8 cellular contexts compared by ENCODE assay signal in genomic region chr15:52529289-52529929, GRCh38. TPM values are rescaled to one million over a fixed set of nuclear protein-coding genes. Genes with fewer than 3 reads are reported as not detected.
A peak's percentile ranks its signal among the peaks of the same experiment; 100 is the strongest.
DNase-seq lines count a peak whose midpoint lies in the region; ATAC-seq, FAIRE-seq and TF ChIP-seq lines count a peak whose summit lies in the region.

No MANE protein-coding gene starts in this region.

- H3K4me2 ChIP-seq in OCI-LY1 (ENCODE audit: low read length) = peak overlapping the region; percentile 77

- TF ChIP-seq CTCF in AG04450 (IDR thresholded peaks at IDR 0.05; ENCODE audit: low read depth, low read length) (no peak), OCI-LY1 (IDR thresholded peaks at IDR 0.05; ENCODE audit: low read length) (no peak)

- peaks cover 22% of the 10 kb centered on the region for H3K4me1 ChIP-seq in OCI-LY1 (ENCODE audit: insufficient read depth, low read length, severe bottlenecking)

- DNase-seq in AG04450 (ENCODE audit: low read depth, low spot score) (no peak), amniotic epithelial cell (ENCODE audit: low read depth) (peak; percentile 7), islet precursor cell (peak; percentile 52), H54 (ENCODE audit: insufficient read length, low spot score) (no peak)
- DNase-seq in stimulated activated CD4-positive, alpha-beta T cell treated with anti-CD3 and anti-CD28 coated beads, Interleukin-1b, Interleukin-23, amount 100 ng/mL, for 24 hours (ENCODE audit: low read depth in 4 of 4, low spot score in 1 of 4) = peak in 3 of 4 experiments; percentile 2 to 26 (median 3)
- no peak for DNase-seq in effector CD8-positive, alpha-beta T cell (lab: John Stamatoyannopoulos, UW)

- no peaks in the 10 kb centered on the region for H3K36me3 ChIP-seq in OCI-LY1 (ENCODE audit: insufficient read depth, low read length)

- no peak for TF ChIP-seq POLR2A in H54 (IDR thresholded peaks at IDR 0.05; ENCODE audit: low read depth, low read length)

- H3K27ac ChIP-seq in AG04450 (ENCODE audit: low read depth, low read length) (peak overlapping the region; percentile 57), OCI-LY1 (ENCODE audit: low read depth, low read length, poor library complexity, severe bottlenecking) (no peak overlapping the region)

- FAIRE-seq in H54 (lab: Jason Lieb, UNC) = no peak

- H3K27me3 ChIP-seq in AG04450 (ENCODE audit: control insufficient read depth, insufficient read depth, low read length) (peaks cover 2% of the 10 kb centered on the region), OCI-LY1 (ENCODE audit: insufficient read depth, low read length) (no peaks in the 10 kb centered on the region)

- peak overlapping the region; percentile 77 for H3K4me3 ChIP-seq in AG04450 (ENCODE audit: low read depth, low read length)
- H3K4me3 ChIP-seq in OCI-LY1 (ENCODE audit: low read depth, low read length, poor library complexity, severe bottlenecking) = peak overlapping the region; percentile 92

- no peaks in the 10 kb centered on the region for H3F3A ChIP-seq in OCI-LY1 (ENCODE audit: insufficient read depth, low read length)

- peak overlapping the region; percentile 69 for H3K9ac ChIP-seq in OCI-LY1 (ENCODE audit: low read length)

- peaks cover 25% of the 10 kb centered on the region; the same call in 1 of the 2 replicates for H3K79me2 ChIP-seq in OCI-LY1 (ENCODE audit: insufficient read depth, low read length)

- no peaks in the 10 kb centered on the region for H4K20me1 ChIP-seq in OCI-LY1 (ENCODE audit: insufficient read depth, low read length)

- H3K9me2 ChIP-seq in OCI-LY1 (ENCODE audit: low read depth, low read length) = no peaks in the 10 kb centered on the region

- CTCF ChIA-PET in AG04450 (lab: Charles Lee) = no interaction called here

- H3K9me3 ChIP-seq in AG04450 (ENCODE audit: control insufficient read depth, insufficient read depth, low read length) (no peaks in the 10 kb centered on the region), OCI-LY1 (ENCODE audit: low read length) (no peaks in the 10 kb centered on the region)

- POLR2A ChIA-PET in AG04450 (lab: Yijun Ruan, JAX) = no interaction called here

- ATAC-seq in GM21360 (IDR thresholded peaks at IDR 0.05; ENCODE audit: unreplicated experiment) = peak; percentile 2

- H2AFZ ChIP-seq in OCI-LY1 (ENCODE audit: low read length) = peak overlapping the region; percentile 10; the same call in 1 of the 2 replicates

RNA-seq across cellular contexts. Expression of gene MYO5A, which starts 0.7 kb away (rescaled TPM):
- 31.4 and 37.2 TPM in 2 replicates for polyA plus RNA-seq in AG04450 (2011; rRNA removed)
- 71.2 and 77.1 TPM in 2 replicates for polyA minus RNA-seq in AG04450 (2011; rRNA and poly(A)+ RNA removed)

RNA-seq across cellular contexts. Expression of gene ARPP19, which starts 39.4 kb away (rescaled TPM):
- 62.8 and 86.3 TPM in 2 replicates for polyA plus RNA-seq in AG04450 (2011; rRNA removed)
- 52.3 and 62.5 TPM in 2 replicates for polyA minus RNA-seq in AG04450 (2011; rRNA and poly(A)+ RNA removed)

Comparison
In these comparisons a context has a peak if more than half of its experiments do, and no peak if none do; other contexts are left out.
1. DNase-seq: peak in amniotic epithelial cell (single experiment), islet precursor cell (single experiment) and stimulated activated CD4-positive, alpha-beta T cell treated with anti-CD3 and anti-CD28 coated beads, Interleukin-1b, Interleukin-23, amount 100 ng/mL, for 24 hours (3 of 4); none in AG04450 (single experiment), effector CD8-positive, alpha-beta T cell (single experiment) and H54 (single experiment).